8 cellular contexts compared by ENCODE assay signal in the genomic region with DNA sequence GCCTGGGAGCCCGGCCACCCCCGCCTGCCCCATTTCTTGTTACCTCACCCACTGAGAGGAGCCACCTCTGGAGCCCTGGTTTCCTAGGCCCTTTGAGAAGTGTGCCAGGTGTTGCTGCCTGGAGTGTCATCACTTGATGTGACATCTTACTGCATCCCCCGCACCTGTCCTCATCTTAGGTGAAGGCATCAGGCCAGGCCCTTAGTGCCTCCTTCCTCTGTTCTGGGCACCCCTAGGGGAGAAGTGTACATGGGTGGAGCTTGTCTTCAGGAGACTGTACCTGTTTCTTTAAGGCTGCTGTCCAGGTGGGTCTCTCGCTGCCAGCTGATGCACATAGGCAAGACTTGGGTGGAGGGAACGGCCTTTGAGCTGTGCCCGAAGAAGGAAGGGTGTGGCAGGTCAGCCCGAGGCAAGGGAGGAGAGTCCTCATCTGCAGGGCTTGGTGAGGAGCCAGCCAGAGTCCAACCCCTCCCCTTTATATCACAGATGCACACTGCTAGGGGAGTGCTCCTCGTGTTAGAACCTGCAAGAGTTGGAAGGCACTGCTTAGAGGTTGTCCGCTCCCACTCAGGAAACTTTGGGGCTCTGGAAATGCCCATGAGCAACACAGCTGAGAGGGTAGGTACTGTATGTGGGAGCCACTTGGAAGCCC. TPM values are rescaled to one million over a fixed set of nuclear protein-coding genes. Genes with fewer than 3 reads are reported as not detected.
A peak's percentile ranks its signal among the peaks of the same experiment; 100 is the strongest.
DNase-seq lines count a peak whose midpoint lies in the region; ATAC-seq and TF ChIP-seq lines count a peak whose summit lies in the region.

No MANE protein-coding gene starts in this region.

- H3K36me3 ChIP-seq in breast epithelium (no peaks in the 10 kb centered on the region), gastrocnemius medialis (no peaks in the 10 kb centered on the region), MG63 (no peaks in the 10 kb centered on the region)

- no peaks in the 10 kb centered on the region for H3K9me3 ChIP-seq in breast epithelium
- no peaks in the 10 kb centered on the region for H3K9me3 ChIP-seq in gastrocnemius medialis
- no peaks in the 10 kb centered on the region for H3K9me3 ChIP-seq in MG63

- in situ Hi-C loops in gastrocnemius medialis (cut with MboI; ENCODE audit: low sequenced_read_pairs in 4 of 4), result no loop called here

- intact Hi-C loops in breast epithelium (cut with DNase I; ENCODE audit: low total_unique reads) (no loop called here), gastrocnemius medialis (cut with DNase I; ENCODE audit: low total_unique reads) (loop anchor here (5.0 kb wide), 1 partner anchor 43 kb away; no protein-coding TSS in a partner anchor)

- H3K27ac ChIP-seq in breast epithelium (peak overlapping the region; percentile 28 to 38), gastrocnemius medialis (peak overlapping the region; percentile 76 to 88 (median 80))

- H3K4me3 ChIP-seq in breast epithelium, result no peak overlapping the region
- H3K4me3 ChIP-seq in gastrocnemius medialis, result peak overlapping the region in 2 of 4 donors; percentile 23 to 45
- H3K4me3 ChIP-seq in MG63, result no peak overlapping the region

- H3K27me3 ChIP-seq in breast epithelium, result no peaks in the 10 kb centered on the region
- H3K27me3 ChIP-seq in gastrocnemius medialis, result no peaks in the 10 kb centered on the region
- H3K27me3 ChIP-seq in MG63, result no peaks in the 10 kb centered on the region

- TF ChIP-seq POLR2A in breast epithelium (IDR thresholded peaks at IDR 0.05), result no peak
- TF ChIP-seq POLR2A in gastrocnemius medialis (IDR thresholded peaks at IDR 0.05), result no peak

- peaks cover 4 to 10% of the 10 kb centered on the region in 2 donors for H3K4me1 ChIP-seq in breast epithelium
- H3K4me1 ChIP-seq in gastrocnemius medialis, result peaks cover 42 to 64% of the 10 kb centered on the region in 2 donors

- no peak for TF ChIP-seq CTCF in breast epithelium (IDR thresholded peaks at IDR 0.05)
- no peak for TF ChIP-seq CTCF in gastrocnemius medialis (IDR thresholded peaks at IDR 0.05 in 4 of 5, conservative IDR thresholded peaks at IDR 0.05 in 1 of 5)

- peak; percentile 3 for ATAC-seq in HG03520 (IDR thresholded peaks at IDR 0.05; ENCODE audit: unreplicated experiment)
- ATAC-seq in gastrocnemius medialis, result peak; percentile 31 to 47

- DNase-seq in NCI-H510A treated with DMSO at 0.1 percent for 48 hours (lab: John Stamatoyannopoulos, UW), result peak; percentile 54
- no peak for DNase-seq in NCI-H510A (lab: John Stamatoyannopoulos, UW)
- no peak for DNase-seq in breast epithelium (ENCODE audit: low spot score in 2 of 2)
- DNase-seq in gastrocnemius medialis, result no peak
- DNase-seq in foreskin melanocyte, result no peak
- DNase-seq in MG63, result no peak
- DNase-seq in NCI-H187 treated with DMSO at 0.1 percent for 48 hours (lab: John Stamatoyannopoulos, UW), result no peak

RNA-seq across cellular contexts. Expression of a gene that starts 45.9 kb away (rescaled TPM):
- 10 to 100 TPM; 42.0 to 54.3 (median 46.9) TPM for total RNA-seq in breast epithelium
- 10 to 100 TPM; 46.7 to 86.1 (median 57.9) TPM for total RNA-seq in gastrocnemius medialis
- total RNA-seq in MG63 (2014; rRNA removed; shearing (Covaris generic); ENCODE audit: low replicate concordance), result 7.3 and 23.4 TPM in 2 replicates
